Comparison of ENCODE assay signal across 19 cellular contexts in genomic region chr2:140747097-140747496, GRCh38.
A peak's percentile ranks its signal among the peaks of the same experiment; 100 is the strongest.
DNase-seq lines count a peak whose midpoint lies in the region; ATAC-seq and TF ChIP-seq lines count a peak whose summit lies in the region.
"Had no signal": no experiment of that assay in that cellular context is flagged by ENCODE, and none has a peak within 500 bp of the region (broad histone marks: within the 10 kb centered on the region; RNA-seq: fewer than 3 reads in every experiment).

No MANE protein-coding gene starts in this region.

- H3K9me3 Mint-ChIP-seq in endodermal cell = no peaks in the 10 kb centered on the region

- peaks cover 2% of the 10 kb centered on the region for H3K4me1 Mint-ChIP-seq in endodermal cell
- H3K4me1 Mint-ChIP-seq: CD4-positive, alpha-beta memory T cell had no signal

- H3K27me3 ChIP-seq in endodermal cell (ENCODE audit: control insufficient read depth, insufficient read depth, low read length, poor library complexity, severe bottlenecking) = no peaks in the 10 kb centered on the region
- H3K27me3 ChIP-seq: BE2C had no signal

- no peak overlapping the region for H3K4me3 Mint-ChIP-seq in endodermal cell
- H3K4me3 Mint-ChIP-seq: CD4-positive, alpha-beta memory T cell had no signal

- H3K27ac ChIP-seq in endodermal cell (ENCODE audit: low read depth, low read length) = no peak overlapping the region
- H3K27ac ChIP-seq: KMS-11 had no signal

- ATAC-seq in GM21825 (IDR thresholded peaks at IDR 0.05; ENCODE audit: unreplicated experiment) (peak; percentile 10), HG02943 (IDR thresholded peaks at IDR 0.05; ENCODE audit: low read depth, unreplicated experiment) (peak; percentile 10), left colon (no peak)
- ATAC-seq: SK-N-SH treated with all-trans-retinoic acid at 6 μM for 48 hours had no signal

- DNase-seq in ELF-1 (ENCODE audit: low read depth, low spot score) (peak; percentile 2), endodermal cell (peak; percentile 58), midbrain (lab: John Stamatoyannopoulos, UW) (no peak), left colon (no peak), COLO829 (ENCODE audit: low spot score) (no peak)
- DNase-seq in activated CD4-positive, CD25-positive, alpha-beta regulatory T cell (lab: John Stamatoyannopoulos, UW) = no peak
- DNase-seq: 8988T; BE2C; CD4-positive, alpha-beta memory T cell; GF-D8; NCI-H1048; NCI-H146; NCI-H2081; NCI-H510A treated with DMSO at 0.1 percent for 48 hours; Right ventricle myocardium superior had no signal

- no peaks in the 10 kb centered on the region for H3K27me3 Mint-ChIP-seq in endodermal cell (ENCODE audit: insufficient read depth)
- H3K27me3 Mint-ChIP-seq: CD4-positive, alpha-beta memory T cell had no signal

- no peaks in the 10 kb centered on the region for H3K36me3 ChIP-seq in endodermal cell (ENCODE audit: control insufficient read depth, insufficient read depth, low read length)
- H3K36me3 ChIP-seq: BE2C had no signal

- no peaks in the 10 kb centered on the region for H3K9me3 ChIP-seq in endodermal cell (ENCODE audit: control insufficient read depth, low read length)
- H3K9me3 ChIP-seq: BE2C had no signal

- H3K36me3 Mint-ChIP-seq in endodermal cell (ENCODE audit: low read depth) = no peaks in the 10 kb centered on the region
- H3K36me3 Mint-ChIP-seq: CD4-positive, alpha-beta memory T cell had no signal

- H3K4me1 ChIP-seq in endodermal cell (ENCODE audit: control insufficient read depth, insufficient read depth, low read length) = peaks cover 4% of the 10 kb centered on the region
- H3K4me1 ChIP-seq: BE2C had no signal

- H3K4me3 ChIP-seq in endodermal cell (ENCODE audit: low read length) = no peak overlapping the region

- intact Hi-C loops in left colon (cut with DNase I, micrococcal nuclease) = no loop called here

- H3K9ac ChIP-seq in endodermal cell (ENCODE audit: extremely low read depth, low read length, poor library complexity, severe bottlenecking) = no peak overlapping the region
- H3K9ac ChIP-seq: KMS-11 had no signal

- WGBS in endodermal cell (ENCODE audit: insufficient coverage in 1 of 2, insufficient read length in 1 of 2), 2 experiments = 79 to 85% methylated on average over 2 of the region's 2 CpGs

- no peak overlapping the region for H3K27ac Mint-ChIP-seq in endodermal cell
- H3K27ac Mint-ChIP-seq: CD4-positive, alpha-beta memory T cell had no signal

- TF ChIP-seq CTCF in endodermal cell (conservative IDR thresholded peaks at IDR 0.05) = no peak

Comparison
In these comparisons a context has a peak if more than half of its experiments do, and no peak if none do; other contexts are left out.
1. DNase-seq: peak in ELF-1 (single experiment) and endodermal cell (single experiment); none in midbrain (single experiment), left colon (0 of 2), COLO829 (single experiment) and activated CD4-positive, CD25-positive, alpha-beta regulatory T cell (0 of 4).